Comparison of ENCODE assay signal across 8 cellular contexts in the genomic region with DNA sequence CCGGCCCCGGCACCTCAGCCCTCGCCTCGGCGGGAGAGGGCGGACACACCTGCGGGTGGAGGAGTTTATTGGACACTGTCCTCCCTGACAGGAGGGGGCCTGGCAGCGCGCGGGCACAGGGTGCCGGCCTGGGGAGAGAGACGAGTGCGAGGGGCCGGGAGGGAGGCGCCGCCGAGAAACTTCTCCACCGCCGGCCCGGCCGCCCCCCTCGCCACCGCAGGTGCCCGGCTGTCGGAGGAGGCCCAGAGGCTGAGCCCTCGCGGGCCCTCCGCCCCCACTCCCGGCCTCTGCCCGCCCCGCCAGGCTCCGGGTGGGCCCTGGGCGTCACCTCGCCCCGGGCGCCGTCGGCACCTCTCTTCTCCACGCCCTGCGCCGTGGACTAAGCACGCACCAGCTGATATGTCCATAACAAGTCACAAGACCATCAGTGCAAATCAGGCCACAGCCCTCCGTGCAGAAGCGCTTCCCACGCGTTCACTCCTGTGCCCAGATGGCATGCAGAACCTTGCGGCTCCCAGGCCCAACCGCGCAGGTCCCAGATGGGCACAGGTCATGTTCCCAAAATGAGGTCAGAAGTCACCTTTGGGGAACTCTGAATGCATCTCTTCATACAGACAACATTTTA.
DNase-seq lines count a peak whose midpoint lies in the region; ATAC-seq and TF ChIP-seq lines count a peak whose summit lies in the region.

No MANE protein-coding gene starts in this region.

- DNase-seq in CD8-positive, alpha-beta T cell, result no peak
- peak; percentile 85 for DNase-seq in NCI-H146 (lab: John Stamatoyannopoulos, UW)
- DNase-seq in endothelial cell (ENCODE audit: low spot score), result no peak
- DNase-seq in osteocyte (ENCODE audit: extremely low spot score, unreplicated experiment), result no peak
- no peak for DNase-seq in cerebellar nuclear complex (lab: John Stamatoyannopoulos, UW)
- DNase-seq in amniotic stem cell (lab: John Stamatoyannopoulos, UW), result no peak

- no peaks in the 10 kb centered on the region for H3K4me1 ChIP-seq in CD8-positive, alpha-beta T cell (ENCODE audit: insufficient read depth, low read length)

- ATAC-seq in CD8-positive, alpha-beta T cell, result no peak
- ATAC-seq in GM21786 (IDR thresholded peaks at IDR 0.05; ENCODE audit: unreplicated experiment) (no peak), HG03457 (IDR thresholded peaks at IDR 0.05; ENCODE audit: unreplicated experiment) (no peak)

- H3K27ac Mint-ChIP-seq in CD8-positive, alpha-beta T cell, result no peak overlapping the region
- H3K27ac Mint-ChIP-seq in endothelial cell (ENCODE audit: unreplicated experiment) (peak overlapping the region; percentile 38), osteocyte (ENCODE audit: unreplicated experiment) (no peak overlapping the region)

- H3K27me3 ChIP-seq in CD8-positive, alpha-beta T cell (ENCODE audit: insufficient read depth, low read length), result peaks cover 7% of the 10 kb centered on the region

- CTCF ChIA-PET in CD8-positive, alpha-beta T cell (lab: Charles Lee), result no interaction called here

- peaks cover 11% of the 10 kb centered on the region for H3K4me1 Mint-ChIP-seq in CD8-positive, alpha-beta T cell (ENCODE audit: low read depth)
- H3K4me1 Mint-ChIP-seq in endothelial cell (ENCODE audit: unreplicated experiment) (peaks cover 10% of the 10 kb centered on the region), osteocyte (ENCODE audit: unreplicated experiment) (peaks cover 3% of the 10 kb centered on the region)

- H3K27me3 Mint-ChIP-seq in CD8-positive, alpha-beta T cell (ENCODE audit: low read depth), result peaks cover 55% of the 10 kb centered on the region
- H3K27me3 Mint-ChIP-seq in endothelial cell (ENCODE audit: unreplicated experiment) (peaks cover 20% of the 10 kb centered on the region), osteocyte (ENCODE audit: unreplicated experiment) (peaks cover 63% of the 10 kb centered on the region)

- no peaks in the 10 kb centered on the region for H3K36me3 ChIP-seq in CD8-positive, alpha-beta T cell (ENCODE audit: insufficient read depth, low read length)

- H3K9me3 Mint-ChIP-seq in CD8-positive, alpha-beta T cell, result no peaks in the 10 kb centered on the region
- H3K9me3 Mint-ChIP-seq in endothelial cell (ENCODE audit: unreplicated experiment), result no peaks in the 10 kb centered on the region
- no peaks in the 10 kb centered on the region for H3K9me3 Mint-ChIP-seq in osteocyte (ENCODE audit: unreplicated experiment)

- POLR2A ChIA-PET in CD8-positive, alpha-beta T cell (lab: Charles Lee), result no interaction called here

- no peak overlapping the region for H3K4me3 ChIP-seq in CD8-positive, alpha-beta T cell (ENCODE audit: low read depth, low read length)

- intact Hi-C loops in CD8-positive, alpha-beta T cell (cut with DNase I, micrococcal nuclease), result no loop called here

- H3K36me3 Mint-ChIP-seq in CD8-positive, alpha-beta T cell, result no peaks in the 10 kb centered on the region
- peaks cover 5% of the 10 kb centered on the region for H3K36me3 Mint-ChIP-seq in endothelial cell (ENCODE audit: low read depth, unreplicated experiment)
- peaks cover 2% of the 10 kb centered on the region for H3K36me3 Mint-ChIP-seq in osteocyte (ENCODE audit: unreplicated experiment)

- no peak for TF ChIP-seq CTCF in CD8-positive, alpha-beta T cell (IDR thresholded peaks at IDR 0.05)
- TF ChIP-seq CTCF in endothelial cell (IDR thresholded peaks at IDR 0.05; ENCODE audit: unreplicated experiment) (no peak), osteocyte (IDR thresholded peaks at IDR 0.05) (no peak)

- H3K27ac ChIP-seq in CD8-positive, alpha-beta T cell (ENCODE audit: low read depth, low read length), result no peak overlapping the region

- H3K9me3 ChIP-seq in CD8-positive, alpha-beta T cell (ENCODE audit: low read length), result no peaks in the 10 kb centered on the region

- peak overlapping the region; percentile 68 for H3K4me3 Mint-ChIP-seq in CD8-positive, alpha-beta T cell
- H3K4me3 Mint-ChIP-seq in endothelial cell (ENCODE audit: unreplicated experiment) (peak overlapping the region; percentile 76), osteocyte (ENCODE audit: unreplicated experiment) (peak overlapping the region; percentile 67)
